ENCODE assay signal across 33 cellular contexts in the genomic region with DNA sequence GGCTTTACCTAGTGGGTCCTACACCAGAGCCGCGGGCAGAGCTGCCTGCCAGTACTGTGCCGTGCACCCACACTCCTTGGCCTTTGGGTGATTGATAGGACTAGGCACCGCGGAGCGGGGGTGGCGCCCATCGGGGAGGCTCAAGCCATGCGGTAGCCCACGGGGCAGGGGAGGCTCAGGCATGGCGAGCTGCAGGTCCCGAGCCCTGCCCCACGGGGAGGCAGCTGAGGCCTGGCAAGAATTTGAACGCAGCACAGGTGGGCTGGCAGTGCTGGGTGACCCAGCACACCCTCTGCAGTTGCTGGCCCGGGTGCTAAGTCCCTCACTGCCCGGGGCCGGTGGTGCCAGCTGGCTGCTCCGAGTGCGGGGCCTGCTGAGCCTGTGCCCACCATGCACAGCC.
"Had no signal": no experiment of that assay in that cellular context is flagged by ENCODE, and none has a peak within 500 bp of the region (broad histone marks: within the 10 kb centered on the region; RNA-seq: fewer than 3 reads in every experiment).

No MANE protein-coding gene starts in this region.

- H3K27me3 ChIP-seq: adrenal gland, body of pancreas, brain microvascular endothelial cell, breast epithelium had no signal

- H3K9me3 ChIP-seq: adrenal gland, body of pancreas, breast epithelium had no signal

- H3K4me3 ChIP-seq: adrenal gland, body of pancreas, breast epithelium had no signal

- H3K27ac ChIP-seq: adrenal gland, body of pancreas, brain microvascular endothelial cell, breast epithelium, VCaP had no signal

- H3K36me3 ChIP-seq: adrenal gland, brain microvascular endothelial cell, breast epithelium had no signal

- H3K4me1 ChIP-seq: adrenal gland, breast epithelium had no signal

- FAIRE-seq: astrocyte, TTC549 had no signal

- ATAC-seq: activated CD8-positive, alpha-beta T cell treated with anti-CD3 and anti-CD28 coated beads for 36 hours; activated naive CD4-positive, alpha-beta T cell treated with anti-CD3 and anti-CD28 coated beads, Interleukin-2, amount 50 U/mL, for 72 hours; activated T-cell treated with anti-CD3 and anti-CD28 coated beads, Interleukin-2, amount 50 U/mL, for 4 hours; activated T-cell treated with anti-CD3 and anti-CD28 coated beads, Interleukin-2, amount 50 U/mL, for 72 hours; activated T-helper 17 cell treated with anti-CD3 and anti-CD28 coated beads, Interleukin-2, amount 50 U/mL, for 72 hours; body of pancreas had no signal

- DNase-seq: activated B cell treated with CpG ODN at 0.5 μM for 24 hours; activated CD4-positive, alpha-beta memory T cell treated with anti-CD3 and anti-CD28 coated beads for 36 hours; activated CD4-positive, alpha-beta T cell treated with anti-CD3 and anti-CD28 coated beads for 4 hours; activated CD4-positive, alpha-beta T cell treated with anti-CD3 and anti-CD28 coated beads, Interleukin-2, amount 10 ng/mL, durations not matched to agents 24 days and 14 days; activated CD4-positive, alpha-beta T cell treated with anti-CD3 and anti-CD28 coated beads, Interleukin-2, amount 50 U/mL, for 1 hour; activated CD4-positive, alpha-beta T cell treated with anti-CD3 and anti-CD28 coated beads, Interleukin-2, amount 50 U/mL, for 4 hours; activated CD4-positive, CD25-positive, alpha-beta regulatory T cell treated with anti-CD3 and anti-CD28 coated beads, Interleukin-2, amount 50 U/mL, for 72 hours; activated CD8-positive, alpha-beta memory T cell treated with anti-CD3 and anti-CD28 coated beads, Interleukin-2, amount 50 U/mL, for 4 hours; activated CD8-positive, alpha-beta T cell treated with anti-CD3 and anti-CD28 coated beads for 36 hours; activated effector memory CD4-positive, alpha-beta T cell treated with anti-CD3 and anti-CD28 coated beads, Interleukin-2, amount 50 U/mL, for 16 hours; activated naive CD4-positive, alpha-beta T cell; activated naive CD4-positive, alpha-beta T cell treated with anti-CD3 and anti-CD28 coated beads for 36 hours; activated naive CD4-positive, alpha-beta T cell treated with anti-CD3 and anti-CD28 coated beads, Interleukin-2, amount 50 U/mL, for 16 hours; activated naive CD8-positive, alpha-beta T cell treated with anti-CD3 and anti-CD28 coated beads for 36 hours; activated T-cell treated with anti-CD3 and anti-CD28 coated beads for 4 hours; activated T-cell treated with anti-CD3 and anti-CD28 coated beads, Interleukin-2, amount 50 U/mL, for 1 hour; activated T-cell treated with anti-CD3 and anti-CD28 coated beads, Interleukin-2, amount 50 U/mL, for 4 hours; activated T-cell treated with anti-CD3 and anti-CD28 coated beads, Interleukin-2, amount 50 U/mL, for 72 hours; adrenal gland; amniotic stem cell; aorta; body of pancreas; brain microvascular endothelial cell; caudate nucleus; cerebellar nuclear complex; T-helper 2 cell; T-helper 9 cell had no signal
